19 cellular contexts compared by ENCODE assay signal in the genomic region with DNA sequence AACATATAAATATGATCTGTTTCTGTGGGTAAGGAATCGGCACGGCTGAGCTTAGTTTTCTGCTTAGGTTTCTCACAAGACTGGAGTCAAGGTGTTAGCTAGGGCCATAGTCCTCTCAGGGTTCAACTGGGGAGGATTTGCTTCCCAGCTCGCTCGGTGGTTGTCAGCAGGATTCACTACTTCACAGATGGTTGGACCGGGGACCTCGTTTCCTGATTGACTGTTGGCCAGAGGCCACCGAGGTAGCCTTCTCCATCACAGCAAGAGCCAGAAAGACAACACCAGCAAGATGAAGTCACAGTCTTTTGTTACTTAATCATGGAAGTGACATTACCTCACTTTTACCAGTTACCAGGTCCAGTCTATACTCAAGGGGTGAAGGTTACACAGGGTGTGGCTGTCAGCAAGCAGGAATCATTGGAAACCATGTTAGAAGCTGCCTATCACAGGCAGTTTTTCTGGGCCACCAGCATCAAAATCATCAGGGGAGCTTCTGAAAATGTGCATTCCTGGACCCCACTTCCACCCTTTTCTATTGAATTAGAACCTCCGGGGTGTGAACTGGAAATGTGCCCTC. TPM values are rescaled to one million over a fixed set of nuclear protein-coding genes. Genes with fewer than 3 reads are reported as not detected.
DNase-seq lines count a peak whose midpoint lies in the region; ATAC-seq and TF ChIP-seq lines count a peak whose summit lies in the region.
"Had no signal": no experiment of that assay in that cellular context is flagged by ENCODE, and none has a peak within 500 bp of the region (broad histone marks: within the 10 kb centered on the region; RNA-seq: fewer than 3 reads in every experiment).

No MANE protein-coding gene starts in this region.

- H3K27me3 ChIP-seq in upper lobe of right lung: no peaks in the 10 kb centered on the region

- H3K36me3 ChIP-seq in upper lobe of right lung: peaks cover 32% of the 10 kb centered on the region

- H3K27ac ChIP-seq in upper lobe of right lung: peak overlapping the region; percentile 15

- TF ChIP-seq CTCF in nephron progenitor cell (IDR thresholded peaks at IDR 0.05) (no peak), upper lobe of right lung (IDR thresholded peaks at IDR 0.05) (no peak)

- intact Hi-C loops in upper lobe of right lung (cut with DNase I): loop anchor here (10.0 kb wide), 1 partner anchor 90 kb away; a partner anchor contains a TSS

- no peak for ATAC-seq in activated CD8-positive, alpha-beta memory T cell treated with anti-CD3 and anti-CD28 coated beads, Interleukin-2, amount 10 ng/mL, durations not matched to agents 7 days and 5 days
- no peak for ATAC-seq in upper lobe of right lung
- ATAC-seq: CD8-positive, alpha-beta T cell had no signal

- H3K27me3 Mint-ChIP-seq in activated CD8-positive, alpha-beta memory T cell treated with anti-CD3 and anti-CD28 coated beads, Interleukin-2, amount 10 ng/mL, durations not matched to agents 7 days and 5 days: no peaks in the 10 kb centered on the region
- no peaks in the 10 kb centered on the region for H3K27me3 Mint-ChIP-seq in nephron progenitor cell (ENCODE audit: low read depth, poor library complexity)

- H3K27ac Mint-ChIP-seq in activated CD8-positive, alpha-beta memory T cell treated with anti-CD3 and anti-CD28 coated beads, Interleukin-2, amount 10 ng/mL, durations not matched to agents 7 days and 5 days: peak overlapping the region; percentile 9
- peak overlapping the region; percentile 90 for H3K27ac Mint-ChIP-seq in nephron progenitor cell

- no peaks in the 10 kb centered on the region for H3K9me3 Mint-ChIP-seq in activated CD8-positive, alpha-beta memory T cell treated with anti-CD3 and anti-CD28 coated beads, Interleukin-2, amount 10 ng/mL, durations not matched to agents 7 days and 5 days (ENCODE audit: low read depth)
- no peaks in the 10 kb centered on the region for H3K9me3 Mint-ChIP-seq in nephron progenitor cell
- H3K9me3 Mint-ChIP-seq: CD8-positive, alpha-beta T cell had no signal

- H3K4me1 Mint-ChIP-seq in activated CD8-positive, alpha-beta memory T cell treated with anti-CD3 and anti-CD28 coated beads, Interleukin-2, amount 10 ng/mL, durations not matched to agents 7 days and 5 days: peaks cover 9% of the 10 kb centered on the region
- H3K4me1 Mint-ChIP-seq in nephron progenitor cell: peaks cover 29% of the 10 kb centered on the region

- H3K4me3 ChIP-seq in upper lobe of right lung: no peak overlapping the region
- H3K4me3 ChIP-seq: GM23248 had no signal

- DNase-seq in activated CD8-positive, alpha-beta memory T cell treated with anti-CD3 and anti-CD28 coated beads, Interleukin-2, amount 10 ng/mL, durations not matched to agents 7 days and 5 days: no peak
- DNase-seq in activated CD8-positive, alpha-beta memory T cell treated with anti-CD3 and anti-CD28 coated beads, Interleukin-2, amount 50 U/mL, for 48 hours: no peak
- DNase-seq in cerebellar cortex (ENCODE audit: low spot score) (peak; percentile 86), nephron progenitor cell (no peak), upper lobe of right lung (no peak), NCI-H2171 (lab: John Stamatoyannopoulos, UW) (no peak), NOMO-1 treated with DMSO at 0.1 percent for 48 hours (lab: John Stamatoyannopoulos, UW; ENCODE audit: unreplicated experiment) (no peak), SIG-M5 treated with dmso at 0.1 percent for 504 hours (lab: John Stamatoyannopoulos, UW; ENCODE audit: unreplicated experiment) (no peak)
- DNase-seq: 8988T; CD8-positive, alpha-beta T cell; DMS79; GM23248; KG1; NCI-H1417 treated with DMSO at 0.1 percent for 48 hours; NCI-H1930; NCI-H446; NCI-H69; RPMI8226 had no signal

- H3K4me3 Mint-ChIP-seq in activated CD8-positive, alpha-beta memory T cell treated with anti-CD3 and anti-CD28 coated beads, Interleukin-2, amount 10 ng/mL, durations not matched to agents 7 days and 5 days: no peak overlapping the region
- H3K4me3 Mint-ChIP-seq in nephron progenitor cell: no peak overlapping the region
- H3K4me3 Mint-ChIP-seq: CD8-positive, alpha-beta T cell had no signal

- CTCF ChIA-PET in activated CD8-positive, alpha-beta memory T cell treated with anti-CD3 and anti-CD28 coated beads, Interleukin-2, amount 10 ng/mL, durations not matched to agents 7 days and 5 days (lab: Charles Lee): interaction anchor here (3.9 to 4.8 kb wide), 2 partner anchors 18 to 90 kb away, joined by 15 to 24 read pairs; a partner anchor contains a TSS

- no peaks in the 10 kb centered on the region for H3K9me3 ChIP-seq in upper lobe of right lung

- H3K36me3 Mint-ChIP-seq in activated CD8-positive, alpha-beta memory T cell treated with anti-CD3 and anti-CD28 coated beads, Interleukin-2, amount 10 ng/mL, durations not matched to agents 7 days and 5 days: peaks cover 9% of the 10 kb centered on the region
- peaks cover 26% of the 10 kb centered on the region for H3K36me3 Mint-ChIP-seq in nephron progenitor cell (ENCODE audit: low read depth)

- no peaks in the 10 kb centered on the region for H3K4me1 ChIP-seq in upper lobe of right lung

RNA-seq across cellular contexts. Expression of a gene that starts 10.7 kb away (rescaled TPM):
- total RNA-seq in activated CD8-positive, alpha-beta memory T cell treated with anti-CD3 and anti-CD28 coated beads, Interleukin-2, amount 10 ng/mL, durations not matched to agents 7 days and 5 days: 10 to 100 TPM; 28.2 to 30.0 TPM
- total RNA-seq in upper lobe of right lung: 57.9 TPM

RNA-seq across cellular contexts. Expression of a gene that starts 18.3 kb away (rescaled TPM):
- total RNA-seq in activated CD8-positive, alpha-beta memory T cell treated with anti-CD3 and anti-CD28 coated beads, Interleukin-2, amount 10 ng/mL, durations not matched to agents 7 days and 5 days: 100 to 1,000 TPM; 102 to 113 TPM
- 118 TPM for total RNA-seq in upper lobe of right lung

RNA-seq across cellular contexts. Expression of a gene that starts 31.6 kb away (rescaled TPM):
- total RNA-seq in activated CD8-positive, alpha-beta memory T cell treated with anti-CD3 and anti-CD28 coated beads, Interleukin-2, amount 10 ng/mL, durations not matched to agents 7 days and 5 days: 100 to 1,000 TPM; 131 to 142 TPM
- total RNA-seq in upper lobe of right lung: 323 TPM

RNA-seq across cellular contexts. Expression of a gene that starts 34.0 kb away (rescaled TPM):
- not detected for total RNA-seq in activated CD8-positive, alpha-beta memory T cell treated with anti-CD3 and anti-CD28 coated beads, Interleukin-2, amount 10 ng/mL, durations not matched to agents 7 days and 5 days
- total RNA-seq in upper lobe of right lung: 0.20 TPM
- total RNA-seq: HepG2 had no signal

RNA-seq across cellular contexts. Expression of a gene that starts 37.7 kb away (rescaled TPM):
- 100 to 1,000 TPM; 320 to 420 TPM for total RNA-seq in activated CD8-positive, alpha-beta memory T cell treated with anti-CD3 and anti-CD28 coated beads, Interleukin-2, amount 10 ng/mL, durations not matched to agents 7 days and 5 days
- total RNA-seq in upper lobe of right lung: 1.5 TPM
- total RNA-seq: GM23248 had no signal
